29 cellular contexts compared by ENCODE assay signal in genomic region chr10:51918451-51918850, GRCh38.
DNase-seq lines count a peak whose midpoint lies in the region; ATAC-seq and TF ChIP-seq lines count a peak whose summit lies in the region.
"Had no signal": no experiment of that assay in that cellular context is flagged by ENCODE, and none has a peak within 500 bp of the region (broad histone marks: within the 10 kb centered on the region; RNA-seq: fewer than 3 reads in every experiment).

No MANE protein-coding gene starts in this region.

- CTCF ChIA-PET in HEK293 (lab: Yijun Ruan, JAX) (no interaction called here), GM10248 (lab: Yijun Ruan, JAX) (no interaction called here)

- WGBS in aorta, 2 donors, result 65 to 69% methylated on average over 2 of the region's 2 CpGs

- POLR2A ChIA-PET in HEK293 (lab: Yijun Ruan, JAX), result no interaction called here
- POLR2A ChIA-PET in GM10248 (lab: Yijun Ruan, JAX), result no interaction called here

- no peaks in the 10 kb centered on the region for H3K36me3 Mint-ChIP-seq in brain
- H3K36me3 Mint-ChIP-seq: immature natural killer cell had no signal

- H3K4me1 Mint-ChIP-seq in brain, result peaks cover 37% of the 10 kb centered on the region
- H3K4me1 Mint-ChIP-seq: immature natural killer cell; stimulated activated naive CD8-positive, alpha-beta T cell treated with anti-CD3 and anti-CD28 coated beads, Interleukin-15, amount 100 ng/mL, for 72 hours had no signal

- TF ChIP-seq CTCF in HEK293 (tag by site-specific recombination; IDR thresholded peaks at IDR 0.05), result no peak
- TF ChIP-seq CTCF in brain (conservative IDR thresholded peaks at IDR 0.05), result no peak
- no peak for TF ChIP-seq CTCF in GM10248 (IDR thresholded peaks at IDR 0.05; ENCODE audit: control extremely low read depth, extremely low read depth, low read depth, missing control alignments)

- no peak overlapping the region for H3K27ac ChIP-seq in HEK293 (ENCODE audit: extremely low read depth, low read depth, low read length)
- H3K27ac ChIP-seq in aorta (ENCODE audit: low read depth in 1 of 2, low read length in 2 of 2), result no peak overlapping the region
- H3K27ac ChIP-seq: BLaER1, prostate gland, tibial artery, vagina had no signal

- peaks cover 0 to 2% (median 0%) of the 10 kb centered on the region in 5 experiments for H3K9me3 Mint-ChIP-seq in brain
- H3K9me3 Mint-ChIP-seq: activated naive CD4-positive, alpha-beta T cell treated with anti-CD3 and anti-CD28 coated beads for 36 hours; activated T-cell treated with anti-CD3 and anti-CD28 coated beads, Interleukin-2, amount 50 U/mL, for 72 hours; GM23338; stimulated activated naive CD8-positive, alpha-beta T cell treated with anti-CD3 and anti-CD28 coated beads, Interleukin-15, amount 100 ng/mL, for 72 hours had no signal

- H3K27me3 ChIP-seq in aorta (ENCODE audit: control insufficient read depth in 1 of 2, insufficient read depth in 2 of 2, low read length in 1 of 2), result no peaks in the 10 kb centered on the region
- H3K27me3 ChIP-seq: BLaER1, tibial artery, vagina had no signal

- peak overlapping the region in 2 of 5 experiments; percentile 36 to 48 for H3K4me3 Mint-ChIP-seq in brain
- H3K4me3 Mint-ChIP-seq: activated naive CD4-positive, alpha-beta T cell treated with anti-CD3 and anti-CD28 coated beads for 36 hours; activated T-cell treated with anti-CD3 and anti-CD28 coated beads, Interleukin-2, amount 50 U/mL, for 72 hours; GM23338; immature natural killer cell; stimulated activated naive CD8-positive, alpha-beta T cell treated with anti-CD3 and anti-CD28 coated beads, Interleukin-15, amount 100 ng/mL, for 72 hours had no signal

- H3K27ac Mint-ChIP-seq in brain, result peak overlapping the region in 4 of 5 experiments; percentile 10 to 78 (median 32)
- H3K27ac Mint-ChIP-seq: activated naive CD4-positive, alpha-beta T cell treated with anti-CD3 and anti-CD28 coated beads for 36 hours; activated T-cell treated with anti-CD3 and anti-CD28 coated beads, Interleukin-2, amount 50 U/mL, for 72 hours; GM23338; immature natural killer cell; stimulated activated naive CD8-positive, alpha-beta T cell treated with anti-CD3 and anti-CD28 coated beads, Interleukin-15, amount 100 ng/mL, for 72 hours had no signal

- no peaks in the 10 kb centered on the region for H3K36me3 ChIP-seq in HEK293 (ENCODE audit: control insufficient read depth in 2 of 2, insufficient read depth in 1 of 2, low read length in 2 of 2)
- H3K36me3 ChIP-seq in aorta (ENCODE audit: control insufficient read depth in 1 of 2, insufficient read depth in 2 of 2, low read length in 1 of 2), result no peaks in the 10 kb centered on the region
- H3K36me3 ChIP-seq: BLaER1, prostate gland, tibial artery, vagina had no signal

- H3K9me3 ChIP-seq in HEK293 (ENCODE audit: control insufficient read depth, insufficient read depth, low read depth, low read length) (no peaks in the 10 kb centered on the region), aorta (ENCODE audit: control insufficient read depth, low read length) (no peaks in the 10 kb centered on the region)
- H3K9me3 ChIP-seq: BLaER1, prostate gland, tibial artery, vagina had no signal

- no peaks in the 10 kb centered on the region for H3K4me1 ChIP-seq in HEK293 (ENCODE audit: control insufficient read depth, insufficient read depth, low read length)
- peaks cover 0 to 1% of the 10 kb centered on the region in 2 donors for H3K4me1 ChIP-seq in aorta (ENCODE audit: control insufficient read depth in 1 of 2, insufficient read depth in 2 of 2, low read length in 2 of 2)
- H3K4me1 ChIP-seq: BLaER1, prostate gland had no signal

- ATAC-seq in HG02571 (IDR thresholded peaks at IDR 0.05; ENCODE audit: unreplicated experiment) (no peak), aorta (ENCODE audit: low FRiP score) (no peak)
- ATAC-seq: activated T-cell treated with anti-CD3 and anti-CD28 coated beads, Interleukin-2, amount 50 U/mL, for 72 hours; PC-3; stimulated activated naive CD8-positive, alpha-beta T cell treated with anti-CD3 and anti-CD28 coated beads, Interleukin-15, amount 100 ng/mL, for 72 hours had no signal

- H3K4me3 ChIP-seq in HEK293 (ENCODE audit: low read depth, low read length) (no peak overlapping the region), aorta (ENCODE audit: low read length in 2 of 2) (no peak overlapping the region)
- H3K4me3 ChIP-seq: BLaER1, GM23338, prostate gland, tibial artery, vagina had no signal

- intact Hi-C loops in aorta (cut with DNase I), result no loop called here

- DNase-seq in midbrain (lab: John Stamatoyannopoulos, UW) (peak; percentile 55), superior temporal gyrus (ENCODE audit: extremely low spot score) (peak; percentile 62), GM10248 (ENCODE audit: extremely low spot score) (no peak), aorta (no peak)
- DNase-seq: activated CD4-positive, alpha-beta T cell treated with anti-CD3 and anti-CD28 coated beads, Interleukin-2, amount 50 U/mL, for 48 hours; activated CD4-positive, CD25-positive, alpha-beta regulatory T cell treated with anti-CD3 and anti-CD28 coated beads, Interleukin-2, amount 50 U/mL, for 72 hours; activated naive CD4-positive, alpha-beta T cell treated with anti-CD3 and anti-CD28 coated beads for 36 hours; activated T-cell treated with anti-CD3 and anti-CD28 coated beads, Interleukin-2, amount 50 U/mL, for 72 hours; amniotic stem cell; DMS153; effector CD8-positive, alpha-beta T cell; immature natural killer cell; left cardiac atrium; NCI-H1930; NCI-H2171 treated with DMSO at 0.1 percent for 48 hours; NCI-H526; NK-92 treated with Interleukin-12 subunit alpha and Interleukin-12 subunit beta, amount 100 ng/mL, for 24 hours; PC-3; stimulated activated CD4-positive, alpha-beta T cell treated with anti-CD3 and anti-CD28 coated beads, Interleukin-12 subunit alpha, Interleukin-12 subunit beta, amount 100 ng/mL, for 4 hours; stimulated activated CD4-positive, alpha-beta T cell treated with anti-CD3 and anti-CD28 coated beads, Interleukin-2, amount 100 ng/mL, for 48 hours; stimulated activated naive CD8-positive, alpha-beta T cell treated with anti-CD3 and anti-CD28 coated beads, Interleukin-15, amount 100 ng/mL, for 72 hours; tibial artery had no signal

- no peaks in the 10 kb centered on the region for H3K27me3 Mint-ChIP-seq in brain
- H3K27me3 Mint-ChIP-seq: stimulated activated naive CD8-positive, alpha-beta T cell treated with anti-CD3 and anti-CD28 coated beads, Interleukin-15, amount 100 ng/mL, for 72 hours had no signal

TF ChIP-seq in HEK293, 187 proteins besides CTCF, POLR2A, EP300 and RAD21:
- peak; percentile 97 for TF ChIP-seq BCL6B (tag by site-specific recombination; IDR thresholded peaks at IDR 0.05)
- no peak for TF ChIP-seq ZNF660 (tag by site-specific recombination; IDR thresholded peaks at IDR 0.05)
- TF ChIP-seq MEIS1 (CRISPR knock-in tag; IDR thresholded peaks at IDR 0.05; ENCODE audit: borderline replicate concordance), result no peak

Comparison
In these comparisons a context has a peak if more than half of its experiments do, and no peak if none do; other contexts are left out.
1. DNase-seq: peak in midbrain (single experiment) and superior temporal gyrus (single experiment); none in GM10248 (single experiment) and aorta (0 of 2).